In the genomic region with DNA sequence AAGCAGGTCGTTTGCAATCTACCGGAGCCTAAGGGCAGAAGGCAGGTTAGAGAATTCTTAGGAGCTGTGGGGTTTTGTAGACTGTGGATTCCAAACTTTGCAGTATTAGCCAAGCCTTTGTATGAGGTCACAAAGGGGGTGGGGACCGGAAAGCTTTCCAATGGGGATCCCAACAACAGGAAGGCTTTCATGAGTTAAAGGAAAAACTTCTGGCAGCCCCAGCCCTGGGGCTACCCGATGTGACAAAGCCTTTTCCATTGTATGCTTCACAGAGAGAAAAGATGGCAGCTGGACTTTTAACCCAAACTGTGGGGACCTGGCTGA, we compare ENCODE assay signal across 7 cellular contexts.
DNase-seq lines count a peak whose midpoint lies in the region; ATAC-seq and TF ChIP-seq lines count a peak whose summit lies in the region.
"Not testable (repeated sequence)": the region's sequence is repeated elsewhere in the genome, so short reads cannot be mapped to it uniquely, and the experiment has no call there.

No MANE protein-coding gene starts in this region.

- H3K27ac Mint-ChIP-seq in H9: peak overlapping the region in 2 of 3 experiments; percentile 85 to 90; a peak in 5 of 7 replicates
- H3K27ac Mint-ChIP-seq in nephron progenitor cell: peak overlapping the region; percentile 61

- not testable (repeated sequence) for H3K9me3 Mint-ChIP-seq in H9, nephron progenitor cell

- not testable (repeated sequence) for H3K4me3 Mint-ChIP-seq in H9, nephron progenitor cell

- not testable (repeated sequence) for TF ChIP-seq POLR2A in gastrocnemius medialis (IDR thresholded peaks at IDR 0.05)

- peak overlapping the region; percentile 25 for H3K4me3 ChIP-seq in ectodermal cell (ENCODE audit: insufficient read depth, low read depth, low read length)
- peak overlapping the region; percentile 12 to 33 (median 24) for H3K4me3 ChIP-seq in gastrocnemius medialis

- H4K91ac ChIP-seq in H9 (ENCODE audit: insufficient read length, low read depth, low read length): not testable (repeated sequence)

- not testable (repeated sequence) for H4K5ac ChIP-seq in H9 (ENCODE audit: insufficient read length, low read depth, low read length)

- not testable (repeated sequence) for H3K18ac ChIP-seq in H9 (ENCODE audit: insufficient read length, low read depth, low read length)

- not testable (repeated sequence) for H3K4me1 ChIP-seq in H9 (ENCODE audit: insufficient read depth, low read length); gastrocnemius medialis
- peaks cover 14% of the 10 kb centered on the region for H3K4me1 ChIP-seq in ectodermal cell (ENCODE audit: control insufficient read depth, insufficient read depth, low read length)

- H2BK15ac ChIP-seq in H9 (ENCODE audit: low read depth, low read length): not testable (repeated sequence)

- H3K79me2 ChIP-seq in H9 (ENCODE audit: insufficient read depth, low read length): not testable (repeated sequence)

- not testable (repeated sequence) for H3K27me3 Mint-ChIP-seq in H9 (ENCODE audit: low read depth); nephron progenitor cell (ENCODE audit: low read depth, poor library complexity)

- not testable (repeated sequence) for H3K9me3 ChIP-seq in H9 (ENCODE audit: control insufficient read depth, low read depth, low read length); ectodermal cell (ENCODE audit: control insufficient read depth, low read length); gastrocnemius medialis

- not testable (repeated sequence) for TF ChIP-seq CTCF in H9 (conservative IDR thresholded peaks at IDR 0.05); nephron progenitor cell (IDR thresholded peaks at IDR 0.05); gastrocnemius medialis (IDR thresholded peaks at IDR 0.05 in 4 of 5, conservative IDR thresholded peaks at IDR 0.05 in 1 of 5)

- not testable (repeated sequence) for H3K27me3 ChIP-seq in H9 (ENCODE audit: insufficient read depth, low read length); ectodermal cell (ENCODE audit: control insufficient read depth, insufficient read depth, low read length, poor library complexity, severe bottlenecking); gastrocnemius medialis

- not testable (repeated sequence) for H4K8ac ChIP-seq in H9 (replicated peaks; ENCODE audit: insufficient read length, low read depth, low read length)

- DNase-seq in H9: peak; percentile 83
- peak; percentile 8 for DNase-seq in T1000 (lab: John Stamatoyannopoulos, UW)
- peak; percentile 16 for DNase-seq in glomerular endothelial cell (ENCODE audit: extremely low read depth, low read depth, low spot score)
- DNase-seq in islet precursor cell: peak; percentile 82
- not testable (repeated sequence) for DNase-seq in nephron progenitor cell, gastrocnemius medialis

- H2BK12ac ChIP-seq in H9 (ENCODE audit: insufficient read length, low read depth, low read length): not testable (repeated sequence)

- ATAC-seq in gastrocnemius medialis: not testable (repeated sequence)

- not testable (repeated sequence) for H3K23ac ChIP-seq in H9 (ENCODE audit: insufficient read length, low read depth, low read length)

- not testable (repeated sequence) for H3K4ac ChIP-seq in H9 (ENCODE audit: low read depth, low read length)

- WGBS in H9 (ENCODE audit: extremely low coverage, insufficient read length, low lambda C conversion rate): no CpG with 5 or more reads among the region's 4 CpGs
- 10 to 17% methylated on average over 4 of the region's 4 CpGs for WGBS in ectodermal cell, 2 experiments

- not testable (repeated sequence) for H3K14ac ChIP-seq in H9 (ENCODE audit: insufficient read depth, low read length)

- not testable (repeated sequence) for H2AK5ac ChIP-seq in H9 (ENCODE audit: insufficient read length, low read length)

- H3K36me3 Mint-ChIP-seq in H9 (ENCODE audit: insufficient read depth in 1 of 3, low read depth in 3 of 3): peaks cover 2 to 20% (median 7%) of the 10 kb centered on the region in 3 experiments; a peak in 5 of 7 replicates
- not testable (repeated sequence) for H3K36me3 Mint-ChIP-seq in nephron progenitor cell (ENCODE audit: low read depth)

- H2BK20ac ChIP-seq in H9 (ENCODE audit: low read depth, low read length, poor library complexity, severe bottlenecking): not testable (repeated sequence)

- not testable (repeated sequence) for H2BK5ac ChIP-seq in H9 (ENCODE audit: insufficient read length, low read length)

- not testable (repeated sequence) for H2BK120ac ChIP-seq in H9 (ENCODE audit: low read depth, low read length, poor library complexity, severe bottlenecking)

- not testable (repeated sequence) for H3K23me2 ChIP-seq in H9 (ENCODE audit: insufficient read length, low read depth, low read length, poor library complexity, severe bottlenecking)

- intact Hi-C loops in gastrocnemius medialis (cut with DNase I; ENCODE audit: low total_unique reads): not testable (repeated sequence)

- not testable (repeated sequence) for H3K27ac ChIP-seq in H9 (ENCODE audit: insufficient read length, low read depth, low read length)
- H3K27ac ChIP-seq in ectodermal cell (ENCODE audit: insufficient read depth, low read depth, low read length, poor library complexity, severe bottlenecking) (peak overlapping the region; percentile 82), gastrocnemius medialis (peak overlapping the region in 1 of 4 donors; percentile 62)

- not testable (repeated sequence) for H3K4me2 ChIP-seq in H9 (ENCODE audit: insufficient read depth, insufficient read length, low read length)

- H3K9ac ChIP-seq in H9 (ENCODE audit: extremely low read depth, insufficient read length, low read length): not testable (repeated sequence)

- H3K56ac ChIP-seq in H9 (ENCODE audit: insufficient read length, low read depth, low read length): not testable (repeated sequence)

- H3K79me1 ChIP-seq in H9 (ENCODE audit: insufficient read depth, low read depth, low read length, poor library complexity, severe bottlenecking): not testable (repeated sequence)

- in situ Hi-C loops in gastrocnemius medialis (cut with MboI; ENCODE audit: low sequenced_read_pairs in 4 of 4): not testable (repeated sequence)

- not testable (repeated sequence) for H4K20me1 ChIP-seq in H9 (ENCODE audit: control insufficient read depth, insufficient read depth, insufficient read length)

- H3K4me1 Mint-ChIP-seq in H9, nephron progenitor cell: not testable (repeated sequence)

- not testable (repeated sequence) for H2AFZ ChIP-seq in H9 (ENCODE audit: low read length)

- not testable (repeated sequence) for H3T11ph ChIP-seq in H9 (ENCODE audit: low read length)

- not testable (repeated sequence) for H3K36me3 ChIP-seq in ectodermal cell (ENCODE audit: control insufficient read depth, insufficient read depth, low read length); gastrocnemius medialis
